18 cellular contexts compared by ENCODE assay signal in the genomic region with DNA sequence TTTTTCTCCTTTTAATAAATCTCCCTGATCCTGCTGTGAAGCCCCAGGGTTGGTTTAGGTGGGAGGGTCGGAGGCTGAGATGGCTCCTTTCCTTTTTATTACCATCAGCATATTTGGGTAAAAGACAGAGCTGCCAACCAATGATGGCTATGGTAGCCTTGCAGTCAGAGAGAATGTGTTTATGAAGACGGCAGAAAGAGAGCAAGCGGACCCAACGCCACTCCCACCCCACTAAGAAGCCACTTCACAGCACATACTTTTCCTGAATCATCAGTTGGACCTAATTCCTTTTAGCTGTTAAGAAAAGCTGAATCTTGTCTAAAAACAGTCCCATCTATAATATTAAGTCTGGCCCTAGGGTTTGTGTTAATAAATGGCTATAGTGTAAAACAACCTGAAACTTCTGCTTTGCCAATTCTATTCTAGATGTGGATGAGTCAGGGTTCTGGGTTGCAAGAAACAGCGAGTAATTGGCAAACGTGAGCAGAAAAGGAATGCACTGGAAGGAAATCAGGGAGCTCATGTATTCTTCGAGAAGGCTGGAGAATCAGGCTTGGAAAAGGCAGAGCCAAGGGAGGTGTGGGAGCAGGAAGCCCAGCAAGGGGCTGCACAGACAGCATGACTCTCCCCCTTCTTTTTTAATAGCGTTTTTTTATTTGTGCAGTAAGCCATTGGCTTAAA. TPM values are rescaled to one million over a fixed set of nuclear protein-coding genes. Genes with fewer than 3 reads are reported as not detected.
DNase-seq lines count a peak whose midpoint lies in the region; TF ChIP-seq lines count a peak whose summit lies in the region.
"Had no signal": no experiment of that assay in that cellular context is flagged by ENCODE, and none has a peak within 500 bp of the region (broad histone marks: within the 10 kb centered on the region; RNA-seq: fewer than 3 reads in every experiment).

No MANE protein-coding gene starts in this region.

- H3K9me3 Mint-ChIP-seq in activated naive CD4-positive, alpha-beta T cell treated with anti-CD3 and anti-CD28 coated beads for 36 hours, result peaks cover 9% of the 10 kb centered on the region
- H3K9me3 Mint-ChIP-seq in activated naive CD8-positive, alpha-beta T cell treated with anti-CD3 and anti-CD28 coated beads for 36 hours, result peaks cover 5% of the 10 kb centered on the region
- H3K9me3 Mint-ChIP-seq: immature natural killer cell had no signal

- H3K36me3 Mint-ChIP-seq in activated naive CD4-positive, alpha-beta T cell treated with anti-CD3 and anti-CD28 coated beads for 36 hours (ENCODE audit: low read depth), result peaks cover 2% of the 10 kb centered on the region
- H3K36me3 Mint-ChIP-seq in activated naive CD8-positive, alpha-beta T cell treated with anti-CD3 and anti-CD28 coated beads for 36 hours, result no peaks in the 10 kb centered on the region
- H3K36me3 Mint-ChIP-seq: immature natural killer cell; stimulated activated effector memory CD8-positive, alpha-beta T cell treated with anti-CD3 and anti-CD28 coated beads, Interleukin-12 subunit alpha, Interleukin-12 subunit beta, amount 100 ng/mL, for 72 hours had no signal

- peaks cover 9% of the 10 kb centered on the region for H3K4me1 Mint-ChIP-seq in activated naive CD4-positive, alpha-beta T cell treated with anti-CD3 and anti-CD28 coated beads for 36 hours (ENCODE audit: low read depth)
- H3K4me1 Mint-ChIP-seq in activated naive CD8-positive, alpha-beta T cell treated with anti-CD3 and anti-CD28 coated beads for 36 hours, result peaks cover 8% of the 10 kb centered on the region
- H3K4me1 Mint-ChIP-seq: GM23338, immature natural killer cell had no signal

- H3K36me3 ChIP-seq in BJ (ENCODE audit: control insufficient read depth, insufficient read depth, low read length) (no peaks in the 10 kb centered on the region), SK-N-MC (ENCODE audit: insufficient read depth, low read length) (no peaks in the 10 kb centered on the region)
- H3K36me3 ChIP-seq: vagina had no signal

- H3K4me3 ChIP-seq in BJ (ENCODE audit: low read depth, low read length), result no peak overlapping the region
- H3K4me3 ChIP-seq in SK-N-MC, result peak overlapping the region; percentile 62
- no peak overlapping the region for H3K4me3 ChIP-seq in coronary artery
- H3K4me3 ChIP-seq: GM23338, vagina had no signal

- no peaks in the 10 kb centered on the region for H3K27me3 ChIP-seq in BJ (ENCODE audit: control insufficient read depth, insufficient read depth, low read length)
- H3K27me3 ChIP-seq: vagina had no signal

- peak overlapping the region; percentile 82; the same call in 1 of the 2 replicates for H3K27ac ChIP-seq in SK-N-MC
- no peak overlapping the region for H3K27ac ChIP-seq in coronary artery
- H3K27ac ChIP-seq: vagina had no signal

- H3K9me3 ChIP-seq in SK-N-MC (ENCODE audit: low read depth, low read length), result no peaks in the 10 kb centered on the region; the same call in 1 of the 2 replicates
- H3K9me3 ChIP-seq: vagina had no signal

- H3K27ac Mint-ChIP-seq in activated naive CD4-positive, alpha-beta T cell treated with anti-CD3 and anti-CD28 coated beads for 36 hours, result no peak overlapping the region
- H3K27ac Mint-ChIP-seq in activated naive CD8-positive, alpha-beta T cell treated with anti-CD3 and anti-CD28 coated beads for 36 hours, result no peak overlapping the region
- H3K27ac Mint-ChIP-seq: GM23338; immature natural killer cell; stimulated activated effector memory CD8-positive, alpha-beta T cell treated with anti-CD3 and anti-CD28 coated beads, Interleukin-12 subunit alpha, Interleukin-12 subunit beta, amount 100 ng/mL, for 72 hours had no signal

- intact Hi-C loops in activated naive CD4-positive, alpha-beta T cell treated with anti-CD3 and anti-CD28 coated beads for 36 hours (cut with micrococcal nuclease), result no loop called here

- H3K27me3 Mint-ChIP-seq in activated naive CD4-positive, alpha-beta T cell treated with anti-CD3 and anti-CD28 coated beads for 36 hours (ENCODE audit: low read depth), result no peaks in the 10 kb centered on the region
- no peaks in the 10 kb centered on the region for H3K27me3 Mint-ChIP-seq in activated naive CD8-positive, alpha-beta T cell treated with anti-CD3 and anti-CD28 coated beads for 36 hours

- peak; percentile 27 for DNase-seq in BJ (ENCODE audit: low read depth)
- DNase-seq in SK-N-MC (ENCODE audit: low read depth, low spot score), result no peak
- peak; percentile 77 for DNase-seq in fibroblast of gingiva (ENCODE audit: low read depth)
- DNase-seq in non-pigmented ciliary epithelial cell (ENCODE audit: low read depth), result peak; percentile 56
- DNase-seq in activated naive CD4-positive, alpha-beta T cell treated with anti-CD3 and anti-CD28 coated beads for 36 hours, result no peak
- DNase-seq in activated naive CD8-positive, alpha-beta T cell treated with anti-CD3 and anti-CD28 coated beads for 36 hours, result no peak
- no peak for DNase-seq in cortex of kidney (lab: John Stamatoyannopoulos, UW)
- no peak for DNase-seq in coronary artery (ENCODE audit: low spot score)
- DNase-seq: activated naive CD4-positive, alpha-beta T cell; cerebellar nuclear complex; immature natural killer cell; NCI-H2081; stimulated activated CD4-positive, alpha-beta T cell treated with anti-CD3 and anti-CD28 coated beads, Interleukin-4, amount 100 ng/mL, for 1 hour had no signal

- no peak overlapping the region for H3K4me3 Mint-ChIP-seq in activated naive CD4-positive, alpha-beta T cell treated with anti-CD3 and anti-CD28 coated beads for 36 hours
- no peak overlapping the region for H3K4me3 Mint-ChIP-seq in activated naive CD8-positive, alpha-beta T cell treated with anti-CD3 and anti-CD28 coated beads for 36 hours
- H3K4me3 Mint-ChIP-seq: GM23338; immature natural killer cell; stimulated activated effector memory CD8-positive, alpha-beta T cell treated with anti-CD3 and anti-CD28 coated beads, Interleukin-12 subunit alpha, Interleukin-12 subunit beta, amount 100 ng/mL, for 72 hours had no signal

- POLR2A ChIA-PET in BJ (lab: Charles Lee), result interaction anchor here (0.5 to 0.6 kb wide), 2 partner anchors 202 to 300 kb away, joined by 3 read pairs; no protein-coding TSS in a partner anchor

- TF ChIP-seq CTCF in BJ (IDR thresholded peaks at IDR 0.05; ENCODE audit: insufficient read depth, low read depth, low read length) (no peak), coronary artery (IDR thresholded peaks at IDR 0.05) (no peak)

- CTCF ChIA-PET in BJ (lab: Yijun Ruan, JAX), result interaction anchor here (0.7 to 1.0 kb wide), 3 partner anchors 9 to 406 kb away, joined by 3 to 4 read pairs (median 3); no protein-coding TSS in a partner anchor
- CTCF ChIA-PET in activated naive CD4-positive, alpha-beta T cell treated with anti-CD3 and anti-CD28 coated beads for 36 hours (lab: Charles Lee), result interaction anchor here (0.7 kb wide), 1 partner anchor 13 kb away, joined by 4 read pairs; no protein-coding TSS in a partner anchor

- peak overlapping the region; percentile 45 for H3K9ac ChIP-seq in SK-N-MC (ENCODE audit: insufficient read length)

RNA-seq across cellular contexts. Expression of a gene that starts 34.0 kb away (rescaled TPM):
- polyA plus RNA-seq in BJ (2011; rRNA removed), result 38.7 and 46.9 TPM in 2 replicates
- 42.8 and 47.5 TPM in 2 replicates for polyA minus RNA-seq in BJ (2011; rRNA and poly(A)+ RNA removed)
- total RNA-seq in activated naive CD4-positive, alpha-beta T cell treated with anti-CD3 and anti-CD28 coated beads for 36 hours, result 10 to 100 TPM; 78.4 to 79.7 TPM
- 10 to 100 TPM; 63.5 to 65.8 TPM for total RNA-seq in activated naive CD8-positive, alpha-beta T cell treated with anti-CD3 and anti-CD28 coated beads for 36 hours

RNA-seq across cellular contexts. Expression of a gene that starts 39.2 kb away (rescaled TPM):
- not detected in 2 replicates for polyA plus RNA-seq in BJ (2011; rRNA removed)
- not detected in 2 replicates for polyA minus RNA-seq in BJ (2011; rRNA and poly(A)+ RNA removed)
- total RNA-seq in activated naive CD4-positive, alpha-beta T cell treated with anti-CD3 and anti-CD28 coated beads for 36 hours, result not detected
- not detected for total RNA-seq in activated naive CD8-positive, alpha-beta T cell treated with anti-CD3 and anti-CD28 coated beads for 36 hours
- total RNA-seq: activated CD8-positive, alpha-beta memory T cell treated with anti-CD3 and anti-CD28 coated beads for 36 hours; frontal cortex; GM23338; vagina had no signal
- polyA plus RNA-seq: GM23338, immature natural killer cell had no signal

Comparison
In these comparisons a context has a peak if more than half of its experiments do, and no peak if none do; other contexts are left out.
1. DNase-seq: peak in BJ (single experiment), fibroblast of gingiva (single experiment) and non-pigmented ciliary epithelial cell (single experiment); none in SK-N-MC (single experiment), activated naive CD4-positive, alpha-beta T cell treated with anti-CD3 and anti-CD28 coated beads for 36 hours (single experiment), activated naive CD8-positive, alpha-beta T cell treated with anti-CD3 and anti-CD28 coated beads for 36 hours (single experiment), cortex of kidney (single experiment) and coronary artery (single experiment).